ENCODE assay signal across 8 cellular contexts in genomic region chr10:17643339-17643754, GRCh38. TPM values are rescaled to one million over a fixed set of nuclear protein-coding genes. Genes with fewer than 3 reads are reported as not detected.
DNase-seq lines count a peak whose midpoint lies in the region; ATAC-seq, FAIRE-seq and TF ChIP-seq lines count a peak whose summit lies in the region.

No MANE protein-coding gene starts in this region.

- H3K9ac ChIP-seq in adipocyte (ENCODE audit: low read length), result peak overlapping the region; percentile 95

- peak overlapping the region; percentile 96 to 97 for H3K27ac ChIP-seq in A549

- peak; percentile 90 to 93 for ATAC-seq in A549
- peak; percentile 20 for ATAC-seq in HG02763 (IDR thresholded peaks at IDR 0.05; ENCODE audit: unreplicated experiment)

- peaks cover 30% of the 10 kb centered on the region for H3K4me1 ChIP-seq in A549
- peaks cover 25% of the 10 kb centered on the region for H3K4me1 ChIP-seq in adipocyte (ENCODE audit: control insufficient read depth, insufficient read depth, low read length)

- POLR2A ChIA-PET in A549 (lab: Yijun Ruan, JAX), result interaction anchor here (0.6 to 2.3 kb wide), 10 partner anchors 13 to 1783 kb away, joined by 3 to 53 read pairs (median 5); partner anchors contain the start of genes ARL5B, HACD1 and MINDY3

- H3K4me2 ChIP-seq in A549, result peak overlapping the region; percentile 93

- FAIRE-seq in A549 (lab: Jason Lieb, UNC), result no peak

- H3K27me3 ChIP-seq in adipocyte (replicated peaks; ENCODE audit: control insufficient read depth, insufficient read depth, low read length), result no peaks in the 10 kb centered on the region

- no peak for TF ChIP-seq RAD21 in A549 (conservative IDR thresholded peaks at IDR 0.05 in 1 of 2, IDR thresholded peaks at IDR 0.05 in 1 of 2)

- TF ChIP-seq CTCF in A549 (IDR thresholded peaks at IDR 0.05), result no peak
- TF ChIP-seq CTCF in retinal pigment epithelial cell (conservative IDR thresholded peaks at IDR 0.05; ENCODE audit: low read depth, low read length), result no peak

- WGBS in A549 (ENCODE audit: missing lambda C conversion rate), result 2% methylated on average over 13 of the region's 13 CpGs

- H3K36me3 ChIP-seq in adipocyte (ENCODE audit: control insufficient read depth, insufficient read depth, low read length, severe bottlenecking), result no peaks in the 10 kb centered on the region

- DNase-seq in A549 (ENCODE audit: low read depth in 1 of 2, low spot score in 1 of 2) (peak; percentile 74 to 87), NCI-H146 treated with DMSO at 0.1 percent for 48 hours (lab: John Stamatoyannopoulos, UW; ENCODE audit: unreplicated experiment) (peak; percentile 97), adipocyte (ENCODE audit: low read depth) (peak; percentile 93), hepatic stellate cell (ENCODE audit: low spot score) (peak; percentile 75), retinal pigment epithelial cell (ENCODE audit: low read depth) (peak; percentile 68), GM19240 (ENCODE audit: insufficient read length, low spot score) (no peak)

- TF ChIP-seq EP300 in A549 (IDR thresholded peaks at IDR 0.05), result no peak

- H3K9me3 ChIP-seq in A549, result no peaks in the 10 kb centered on the region
- H3K9me3 ChIP-seq in adipocyte (ENCODE audit: control insufficient read depth, low read length), result peaks cover 3% of the 10 kb centered on the region

- H3K4me3 ChIP-seq in A549 (peak overlapping the region; percentile 91), GM08714 (ENCODE audit: low read length) (peak overlapping the region; percentile 97), adipocyte (ENCODE audit: low read length) (peak overlapping the region; percentile 95), retinal pigment epithelial cell (ENCODE audit: low read length) (peak overlapping the region; percentile 98)

- CTCF ChIA-PET in A549 (lab: Yijun Ruan, JAX), result interaction anchor here (0.5 to 3.2 kb wide), 8 partner anchors 9 to 607 kb away, joined by 3 to 13 read pairs (median 4); partner anchors contain the start of gene HACD1

- TF ChIP-seq POLR2A in A549 (IDR thresholded peaks at IDR 0.05; ENCODE audit: low read length), result no peak

TF ChIP-seq in A549, 52 proteins besides CTCF, POLR2A, EP300 and RAD21:
- TF ChIP-seq, protein P1, sequence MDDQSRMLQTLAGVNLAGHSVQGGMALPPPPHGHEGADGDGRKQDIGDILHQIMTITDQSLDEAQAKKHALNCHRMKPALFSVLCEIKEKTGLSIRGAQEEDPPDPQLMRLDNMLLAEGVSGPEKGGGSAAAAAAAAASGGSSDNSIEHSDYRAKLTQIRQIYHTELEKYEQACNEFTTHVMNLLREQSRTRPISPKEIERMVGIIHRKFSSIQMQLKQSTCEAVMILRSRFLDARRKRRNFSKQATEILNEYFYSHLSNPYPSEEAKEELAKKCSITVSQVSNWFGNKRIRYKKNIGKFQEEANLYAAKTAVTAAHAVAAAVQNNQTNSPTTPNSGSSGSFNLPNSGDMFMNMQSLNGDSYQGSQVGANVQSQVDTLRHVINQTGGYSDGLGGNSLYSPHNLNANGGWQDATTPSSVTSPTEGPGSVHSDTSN (IDR thresholded peaks at IDR 0.05), result no peak
- TF ChIP-seq HOXB13 (CRISPR knock-in tag; IDR thresholded peaks at IDR 0.05; ENCODE audit: low read depth), result no peak
- TF ChIP-seq FOSB (CRISPR knock-in tag; IDR thresholded peaks at IDR 0.05), result no peak
- no peak for TF ChIP-seq USF2 (IDR thresholded peaks at IDR 0.05)
- no peak for TF ChIP-seq HES2 (IDR thresholded peaks at IDR 0.05)
- no peak for TF ChIP-seq FOSL2 (IDR thresholded peaks at IDR 0.05)
- TF ChIP-seq FOSL2 (CRISPR knock-in tag; IDR thresholded peaks at IDR 0.05), result peak; percentile 52
- no peak for TF ChIP-seq NFE2L2 (conservative IDR thresholded peaks at IDR 0.05; ENCODE audit: low read length)
- 0 out of 2 replicates have a peak, but pooled peaks have one; percentile 53 for TF ChIP-seq HOXA7 (CRISPR knock-in tag; IDR thresholded peaks at IDR 0.05)
- no peak for TF ChIP-seq JUN (IDR thresholded peaks at IDR 0.05)
- no peak for TF ChIP-seq RFX5 (IDR thresholded peaks at IDR 0.05)
- no peak for TF ChIP-seq KDM5A (IDR thresholded peaks at IDR 0.05)
- TF ChIP-seq NPAS2 (CRISPR knock-in tag; IDR thresholded peaks at IDR 0.05; ENCODE audit: borderline replicate concordance), result no peak
- TF ChIP-seq CHD2 (IDR thresholded peaks at IDR 0.05; ENCODE audit: low read length, partially characterized antibody), result no peak
- TF ChIP-seq CEBPB (IDR thresholded peaks at IDR 0.05), result no peak
- no peak for TF ChIP-seq RARB (CRISPR knock-in tag; IDR thresholded peaks at IDR 0.05)
- no peak for TF ChIP-seq FOXS1 (CRISPR knock-in tag; IDR thresholded peaks at IDR 0.05)
- 0 out of 2 replicates have a peak, but pooled peaks have one; percentile 48 for TF ChIP-seq PHF8 (IDR thresholded peaks at IDR 0.05; ENCODE audit: borderline replicate concordance, low read depth)
- no peak for TF ChIP-seq E2F6 (IDR thresholded peaks at IDR 0.05; ENCODE audit: borderline replicate concordance, low read depth)

RNA-seq across cellular contexts. Expression of gene STAM, which starts 0.6 kb away (rescaled TPM):
- polyA plus RNA-seq in A549 (2011; rRNA removed) (37.3 and 51.7 TPM in 2 replicates), A549 (2017; fragmentation: RNase III; extraction: RNeasy Plus Mini Kit Qiagen cat#74134 plus additional on column Dnase treatment) (24.2 to 24.4 TPM (median 24.4 TPM) in 3 replicates)
- polyA plus RNA-seq in A549 (2012; cell fraction: cytosol; rRNA removed), result 18.1 and 20.2 TPM in 2 replicates
- 16.5 and 17.0 TPM in 2 replicates for polyA plus RNA-seq in A549 (2012; cell fraction: nucleus; rRNA removed)
- polyA minus RNA-seq in A549 (2011; rRNA and poly(A)+ RNA removed), result 19.1 and 24.3 TPM in 2 replicates

RNA-seq across cellular contexts. Expression of gene HACD1, which starts 26.2 kb away (rescaled TPM):
- polyA plus RNA-seq in A549 (2011; rRNA removed) (74.1 and 92.1 TPM in 2 replicates), A549 (2017; fragmentation: RNase III; extraction: RNeasy Plus Mini Kit Qiagen cat#74134 plus additional on column Dnase treatment) (44.9 to 49.1 TPM (median 48.6 TPM) in 3 replicates)
- 25.8 and 29.8 TPM in 2 replicates for polyA plus RNA-seq in A549 (2012; cell fraction: cytosol; rRNA removed)
- polyA plus RNA-seq in A549 (2012; cell fraction: nucleus; rRNA removed), result 16.4 and 30.2 TPM in 2 replicates
- polyA minus RNA-seq in A549 (2011; rRNA and poly(A)+ RNA removed), result 19.4 and 20.1 TPM in 2 replicates
